In genomic region chrX:107483976-107484726, GRCh38 we compare ENCODE assay signal across 9 cellular contexts.
DNase-seq lines count a peak whose midpoint lies in the region; ATAC-seq lines count a peak whose summit lies in the region.
"Had no signal": no experiment of that assay in that cellular context is flagged by ENCODE, and none has a peak within 500 bp of the region (broad histone marks: within the 10 kb centered on the region; RNA-seq: fewer than 3 reads in every experiment).

No MANE protein-coding gene starts in this region.

- DNase-seq in NCI-H1417 (lab: John Stamatoyannopoulos, UW) (peak; percentile 43 to 78 (median 59)), NCI-H1417 treated with DMSO at 0.1 percent for 48 hours (lab: John Stamatoyannopoulos, UW) (no peak), NCI-H69 (lab: John Stamatoyannopoulos, UW) (peak; percentile 89), glomerular visceral epithelial cell (ENCODE audit: extremely low spot score) (peak; percentile 6), stromal cell of bone marrow (ENCODE audit: low read depth) (peak; percentile 5), NCI-H1092 treated with DMSO at 0.1 percent for 48 hours (lab: John Stamatoyannopoulos, UW) (no peak)
- DNase-seq in activated CD4-positive, alpha-beta T cell treated with anti-CD3 and anti-CD28 coated beads for 4 hours: no peak
- DNase-seq: 8988T had no signal

- ATAC-seq in GM21526 (IDR thresholded peaks at IDR 0.05; ENCODE audit: low FRiP score, unreplicated experiment): no peak

Comparison
In these comparisons a context has a peak if more than half of its experiments do, and no peak if none do; other contexts are left out.
1. DNase-seq: peak in NCI-H1417 (3 of 3), NCI-H69 (single experiment), glomerular visceral epithelial cell (single experiment) and stromal cell of bone marrow (single experiment); none in NCI-H1417 treated with DMSO at 0.1 percent for 48 hours (single experiment), NCI-H1092 treated with DMSO at 0.1 percent for 48 hours (single experiment) and activated CD4-positive, alpha-beta T cell treated with anti-CD3 and anti-CD28 coated beads for 4 hours (0 of 2).